Comparison of ENCODE assay signal across 27 cellular contexts in genomic region chr4:19651481-19651880, GRCh38.
"Had no signal": no experiment of that assay in that cellular context is flagged by ENCODE, and none has a peak within 500 bp of the region (broad histone marks: within the 10 kb centered on the region; RNA-seq: fewer than 3 reads in every experiment).

No MANE protein-coding gene starts in this region.

- H3K27ac ChIP-seq: adrenal gland, ascending aorta, coronary artery, left lung, lower lobe of right lung, pancreas, psoas muscle, stomach, thyroid gland, upper lobe of right lung, VCaP had no signal

- H3K27ac Mint-ChIP-seq: activated naive CD8-positive, alpha-beta T cell; activated T-cell treated with anti-CD3 and anti-CD28 coated beads, Interleukin-2, amount 50 U/mL, for 72 hours; brain; effector memory CD8-positive, alpha-beta T cell; natural killer cell; stimulated activated naive B cell treated with anti-CD40 and anti-IgM and Interleukin-4, amounts not matched to agents 10 μg/mL and 1 μg/mL and 100 μg/mL, for 72 hours; T-helper 1 cell treated with Interleukin-12 subunit alpha and Interleukin-12 subunit beta and Interleukin-4 antibody, amounts not matched to agents 30 μg/mL and 1 μg/mL, for 36 hours had no signal

- H3K4me3 ChIP-seq: adrenal gland, ascending aorta, coronary artery, left lung, lower lobe of right lung, pancreas, psoas muscle, stomach, thyroid gland, upper lobe of right lung had no signal

- H3K4me3 Mint-ChIP-seq: activated naive CD8-positive, alpha-beta T cell; activated T-cell treated with anti-CD3 and anti-CD28 coated beads, Interleukin-2, amount 50 U/mL, for 72 hours; brain; effector memory CD8-positive, alpha-beta T cell; natural killer cell; stimulated activated naive B cell treated with anti-CD40 and anti-IgM and Interleukin-4, amounts not matched to agents 10 μg/mL and 1 μg/mL and 100 μg/mL, for 72 hours; T-helper 1 cell treated with Interleukin-12 subunit alpha and Interleukin-12 subunit beta and Interleukin-4 antibody, amounts not matched to agents 30 μg/mL and 1 μg/mL, for 36 hours had no signal

- H3K36me3 ChIP-seq: adrenal gland, ascending aorta, left lung, lower lobe of right lung, pancreas, stomach, thyroid gland, upper lobe of right lung had no signal

- H3K27me3 Mint-ChIP-seq: activated naive CD8-positive, alpha-beta T cell; effector memory CD8-positive, alpha-beta T cell; stimulated activated naive B cell treated with anti-CD40 and anti-IgM and Interleukin-4, amounts not matched to agents 10 μg/mL and 1 μg/mL and 100 μg/mL, for 72 hours had no signal

- H3K27me3 ChIP-seq: adrenal gland, ascending aorta, left lung, pancreas, stomach, thyroid gland, upper lobe of right lung had no signal

- H3K9me3 ChIP-seq: adrenal gland, ascending aorta, lower lobe of right lung, pancreas, psoas muscle, stomach, thyroid gland, upper lobe of right lung had no signal

- H3K4me1 ChIP-seq: adrenal gland, ascending aorta, left lung, lower lobe of right lung, pancreas, psoas muscle, stomach, thyroid gland, upper lobe of right lung had no signal

- H3K36me3 Mint-ChIP-seq: activated naive CD8-positive, alpha-beta T cell; brain; natural killer cell; stimulated activated naive B cell treated with anti-CD40 and anti-IgM and Interleukin-4, amounts not matched to agents 10 μg/mL and 1 μg/mL and 100 μg/mL, for 72 hours had no signal

- H3K4me1 Mint-ChIP-seq: natural killer cell; stimulated activated naive B cell treated with anti-CD40 and anti-IgM and Interleukin-4, amounts not matched to agents 10 μg/mL and 1 μg/mL and 100 μg/mL, for 72 hours had no signal

- DNase-seq: activated CD4-positive, alpha-beta T cell treated with anti-CD3 and anti-CD28 coated beads for 4 hours; activated CD4-positive, alpha-beta T cell treated with anti-CD3 and anti-CD28 coated beads, Interleukin-2, amount 50 U/mL, for 4 hours; activated naive CD4-positive, alpha-beta T cell; activated T-cell treated with anti-CD3 and anti-CD28 coated beads for 4 hours; activated T-cell treated with anti-CD3 and anti-CD28 coated beads, Interleukin-2, amount 50 U/mL, for 72 hours; adrenal gland; effector memory CD8-positive, alpha-beta T cell; erythroblast; foreskin melanocyte; left lung; lower lobe of right lung; natural killer cell; pancreas; psoas muscle; stimulated activated CD4-positive, alpha-beta T cell treated with anti-CD3 and anti-CD28 coated beads, Interleukin-15, amount 100 ng/mL, for 24 hours; stimulated activated CD4-positive, alpha-beta T cell treated with anti-CD3 and anti-CD28 coated beads, Interleukin-2, amount 100 ng/mL, for 24 hours; stimulated activated naive B cell treated with anti-CD40 and anti-IgM and Interleukin-4, amounts not matched to agents 10 μg/mL and 1 μg/mL and 100 μg/mL, for 72 hours; stomach; T-helper 9 cell; thyroid gland; upper lobe of right lung had no signal

- ATAC-seq: activated T-cell treated with anti-CD3 and anti-CD28 coated beads, Interleukin-2, amount 50 U/mL, for 72 hours; effector memory CD8-positive, alpha-beta T cell; left lung; lower lobe of right lung; natural killer cell; pancreas; psoas muscle; stimulated activated naive B cell treated with anti-CD40 and anti-IgM and Interleukin-4, amounts not matched to agents 10 μg/mL and 1 μg/mL and 100 μg/mL, for 72 hours; upper lobe of right lung had no signal
